ENCODE assay signal across 37 cellular contexts in genomic region chr3:39343760-39344159, GRCh38. TPM values are rescaled to one million over a fixed set of nuclear protein-coding genes. Genes with fewer than 3 reads are reported as not detected.
"Had no signal": no experiment of that assay in that cellular context is flagged by ENCODE, and none has a peak within 500 bp of the region (broad histone marks: within the 10 kb centered on the region; RNA-seq: fewer than 3 reads in every experiment).

No MANE protein-coding gene starts in this region.

- H3K4me1 ChIP-seq: esophagus muscularis mucosa, gastrocnemius medialis, heart left ventricle had no signal

- H3K27ac ChIP-seq: brain microvascular endothelial cell, esophagus muscularis mucosa, foreskin keratinocyte, gastrocnemius medialis, heart left ventricle, WERI-Rb-1 had no signal

- H3K4me3 ChIP-seq: esophagus muscularis mucosa, gastrocnemius medialis, heart left ventricle had no signal

- H3K4me1 Mint-ChIP-seq: activated B cell treated with CpG ODN at 0.5 μM for 24 hours; central memory CD8-positive, alpha-beta T cell had no signal

- H3K36me3 ChIP-seq: brain microvascular endothelial cell, esophagus muscularis mucosa, gastrocnemius medialis, heart left ventricle, WERI-Rb-1 had no signal

- H3K27me3 ChIP-seq: brain microvascular endothelial cell, esophagus muscularis mucosa, foreskin keratinocyte, gastrocnemius medialis had no signal

- H3K9me3 ChIP-seq: esophagus muscularis mucosa, gastrocnemius medialis, heart left ventricle had no signal

- H3K4me3 Mint-ChIP-seq: activated B cell treated with CpG ODN at 0.5 μM for 24 hours; activated CD4-positive, alpha-beta memory T cell treated with anti-CD3 and anti-CD28 coated beads, Interleukin-2, amount 10 ng/mL, durations not matched to agents 7 days and 5 days; activated CD4-positive, alpha-beta T cell treated with anti-CD3 and anti-CD28 coated beads, Interleukin-2, amount 10 ng/mL, durations not matched to agents 24 days and 14 days; activated naive CD8-positive, alpha-beta T cell; activated T-cell treated with anti-CD3 and anti-CD28 coated beads, Interleukin-2, amount 50 U/mL, for 24 hours; activated T-helper 1 cell treated with anti-CD3 and anti-CD28 coated beads, Interleukin-12 subunit alpha, Interleukin-12 subunit beta, Interleukin-2, Interleukin-4 antibody, amounts not matched to agents 30 ng/mL and 10 ng/mL and 1 ng/mL, durations not matched to agents 14 hours and 24 hours and 36 hours; central memory CD8-positive, alpha-beta T cell; effector memory CD8-positive, alpha-beta T cell; T-helper 17 cell; T-helper 2 cell treated with Interferon-gamma antibody and Interleukin-4, amounts not matched to agents 5 μg/mL and 100 μg/mL, for 36 hours had no signal

- H3K9me3 Mint-ChIP-seq: activated B cell treated with CpG ODN at 0.5 μM for 24 hours; activated CD4-positive, alpha-beta T cell treated with anti-CD3 and anti-CD28 coated beads, Interleukin-2, amount 10 ng/mL, durations not matched to agents 24 days and 14 days; activated T-cell treated with anti-CD3 and anti-CD28 coated beads, Interleukin-2, amount 50 U/mL, for 24 hours; activated T-helper 1 cell treated with anti-CD3 and anti-CD28 coated beads, Interleukin-12 subunit alpha, Interleukin-12 subunit beta, Interleukin-2, Interleukin-4 antibody, amounts not matched to agents 30 ng/mL and 10 ng/mL and 1 ng/mL, durations not matched to agents 14 hours and 24 hours and 36 hours; central memory CD8-positive, alpha-beta T cell; effector memory CD8-positive, alpha-beta T cell had no signal

- H3K27me3 Mint-ChIP-seq: activated CD4-positive, alpha-beta memory T cell treated with anti-CD3 and anti-CD28 coated beads, Interleukin-2, amount 10 ng/mL, durations not matched to agents 7 days and 5 days; activated CD4-positive, alpha-beta T cell treated with anti-CD3 and anti-CD28 coated beads, Interleukin-2, amount 10 ng/mL, durations not matched to agents 24 days and 14 days; activated naive CD8-positive, alpha-beta T cell; activated T-cell treated with anti-CD3 and anti-CD28 coated beads, Interleukin-2, amount 50 U/mL, for 24 hours; central memory CD8-positive, alpha-beta T cell; T-helper 17 cell had no signal

- H3K27ac Mint-ChIP-seq: activated B cell treated with CpG ODN at 0.5 μM for 24 hours; activated CD4-positive, alpha-beta memory T cell treated with anti-CD3 and anti-CD28 coated beads, Interleukin-2, amount 10 ng/mL, durations not matched to agents 7 days and 5 days; activated CD4-positive, alpha-beta T cell treated with anti-CD3 and anti-CD28 coated beads, Interleukin-2, amount 10 ng/mL, durations not matched to agents 24 days and 14 days; activated naive CD8-positive, alpha-beta T cell; activated T-cell treated with anti-CD3 and anti-CD28 coated beads, Interleukin-2, amount 50 U/mL, for 24 hours; activated T-helper 1 cell treated with anti-CD3 and anti-CD28 coated beads, Interleukin-12 subunit alpha, Interleukin-12 subunit beta, Interleukin-2, Interleukin-4 antibody, amounts not matched to agents 30 ng/mL and 10 ng/mL and 1 ng/mL, durations not matched to agents 14 hours and 24 hours and 36 hours; effector memory CD8-positive, alpha-beta T cell; T-helper 17 cell; T-helper 2 cell treated with Interferon-gamma antibody and Interleukin-4, amounts not matched to agents 5 μg/mL and 100 μg/mL, for 36 hours had no signal

- DNase-seq: activated B cell treated with CpG ODN at 0.5 μM for 24 hours; activated CD4-positive, alpha-beta memory T cell treated with anti-CD3 and anti-CD28 coated beads, Interleukin-2, amount 10 ng/mL, durations not matched to agents 7 days and 5 days; activated CD4-positive, alpha-beta T cell treated with anti-CD3 and anti-CD28 coated beads, Interleukin-2, amount 50 U/mL, for 4 hours; activated CD8-positive, alpha-beta memory T cell treated with anti-CD3 and anti-CD28 coated beads, Interleukin-2, amount 50 U/mL, for 48 hours; activated effector memory CD4-positive, alpha-beta T cell treated with Interleukin-2 at 50 U/mL for 16 hours; activated gamma-delta T cell treated with Interleukin-2 at 50 U/mL for 16 hours; activated naive CD4-positive, alpha-beta T cell treated with anti-CD3 and anti-CD28 coated beads, Interleukin-2, amount 50 U/mL, for 16 hours; activated naive CD4-positive, alpha-beta T cell treated with Interleukin-2 at 50 U/mL for 16 hours; activated T-cell treated with anti-CD3 and anti-CD28 coated beads for 4 hours; activated T-cell treated with anti-CD3 and anti-CD28 coated beads, Interleukin-2, amount 50 U/mL, for 24 hours; amniotic stem cell; anterior cingulate cortex; brain microvascular endothelial cell; cortex of kidney; effector CD4-positive, alpha-beta T cell; effector memory CD8-positive, alpha-beta T cell; erythroblast; gastrocnemius medialis; glutamatergic neuron; heart left ventricle; T-helper 1 cell; T-helper 17 cell; T1000; WERI-Rb-1 had no signal

- ATAC-seq: activated CD4-positive, CD25-positive, alpha-beta regulatory T cell treated with anti-CD3 and anti-CD28 coated beads, Interleukin-2, amount 50 U/mL, for 24 hours; effector memory CD8-positive, alpha-beta T cell; gastrocnemius medialis; heart left ventricle; T-helper 17 cell had no signal

RNA-seq across cellular contexts. Expression of gene CCR8, which starts 14.3 kb away (rescaled TPM):
- total RNA-seq: activated B cell treated with CpG ODN at 0.5 μM for 24 hours, astrocyte, bronchial epithelial cell, cardiac septum, cerebellum, dermis blood vessel endothelial cell, esophagus muscularis mucosa, foreskin keratinocyte, gastrocnemius medialis had no signal
